Comparison of ENCODE assay signal across 8 cellular contexts in genomic region chr6:116570856-116571682, GRCh38. TPM values are rescaled to one million over a fixed set of nuclear protein-coding genes. Genes with fewer than 3 reads are reported as not detected.
DNase-seq lines count a peak whose midpoint lies in the region; ATAC-seq and TF ChIP-seq lines count a peak whose summit lies in the region.

RWDD1 (plus strand) TSS chr6:116571504; CDS start chr6:116571583, 79 bp downstream.

- ATAC-seq in GM19467 (IDR thresholded peaks at IDR 0.05; ENCODE audit: unreplicated experiment) (peak; percentile 95), lung (ENCODE audit: insufficient read depth, low FRiP score) (peak; percentile 100)

- TF ChIP-seq CTCF in lung (IDR thresholded peaks at IDR 0.05; ENCODE audit: control extremely low read depth, extremely low read depth) = no peak

- DNase-seq in CMK (ENCODE audit: low read depth) (peak; percentile 96), HS-27A (ENCODE audit: low read depth) (peak; percentile 97), NK-92 (lab: John Stamatoyannopoulos, UW; ENCODE audit: unreplicated experiment) (peak; percentile 89), lung (ENCODE audit: low spot score) (peak; percentile 99)
- DNase-seq in activated CD8-positive, alpha-beta memory T cell treated with anti-CD3 and anti-CD28 coated beads for 1 hour (ENCODE audit: extremely low read depth in 1 of 2, low read depth in 1 of 2) = peak; percentile 94 to 97
- peak; percentile 98 for DNase-seq in effector CD4-positive, alpha-beta T cell
- DNase-seq in stimulated activated CD4-positive, alpha-beta T cell treated with anti-CD3 and anti-CD28 coated beads, TNF-alpha, amount 100 ng/mL, for 4 hours (ENCODE audit: low read depth in 3 of 3) = peak; percentile 88 to 98 (median 97)

- WGBS in lung, 2 donors = 0% methylated on average over 56 to 62 of the region's 62 CpGs

- peak within 1 kb of the TSS; percentile 92 for H3K4me3 ChIP-seq in lung

- no peaks in the 10 kb centered on the region for H3K27me3 ChIP-seq in lung (ENCODE audit: control insufficient read depth, insufficient read depth)

- peaks cover 0 to 5% of the 10 kb centered on the region in 2 donors for H3K36me3 ChIP-seq in lung (ENCODE audit: control insufficient read depth in 2 of 2, insufficient read depth in 2 of 2, low read length in 2 of 2)

- no peaks in the 10 kb centered on the region for H3K9me3 ChIP-seq in lung (ENCODE audit: control insufficient read depth in 2 of 2, insufficient read depth in 1 of 2, low read length in 1 of 2)

- peaks cover 2 to 4% of the 10 kb centered on the region in 2 donors for H3K4me1 ChIP-seq in lung (ENCODE audit: control insufficient read depth in 2 of 2, insufficient read depth in 2 of 2, low read length in 2 of 2)

- H3K27ac ChIP-seq in lung (ENCODE audit: low read depth in 1 of 2, low read length in 1 of 2) = peak within 1 kb of the TSS; percentile 94 to 99

RNA-seq across cellular contexts. Expression of gene RWDD1, which starts in this region (rescaled TPM):
- 10 to 100 TPM; 27.2 to 28.6 TPM for total RNA-seq in lung
- 10 to 100 TPM; 28.6 to 66.9 TPM for polyA plus RNA-seq in lung

Comparison
In these comparisons a context has a peak if more than half of its experiments do, and no peak if none do; other contexts are left out.
1. Peak in every context shown above with its lines: DNase-seq, ATAC-seq, H3K4me3 ChIP-seq and H3K27ac ChIP-seq.